In the genomic region with DNA sequence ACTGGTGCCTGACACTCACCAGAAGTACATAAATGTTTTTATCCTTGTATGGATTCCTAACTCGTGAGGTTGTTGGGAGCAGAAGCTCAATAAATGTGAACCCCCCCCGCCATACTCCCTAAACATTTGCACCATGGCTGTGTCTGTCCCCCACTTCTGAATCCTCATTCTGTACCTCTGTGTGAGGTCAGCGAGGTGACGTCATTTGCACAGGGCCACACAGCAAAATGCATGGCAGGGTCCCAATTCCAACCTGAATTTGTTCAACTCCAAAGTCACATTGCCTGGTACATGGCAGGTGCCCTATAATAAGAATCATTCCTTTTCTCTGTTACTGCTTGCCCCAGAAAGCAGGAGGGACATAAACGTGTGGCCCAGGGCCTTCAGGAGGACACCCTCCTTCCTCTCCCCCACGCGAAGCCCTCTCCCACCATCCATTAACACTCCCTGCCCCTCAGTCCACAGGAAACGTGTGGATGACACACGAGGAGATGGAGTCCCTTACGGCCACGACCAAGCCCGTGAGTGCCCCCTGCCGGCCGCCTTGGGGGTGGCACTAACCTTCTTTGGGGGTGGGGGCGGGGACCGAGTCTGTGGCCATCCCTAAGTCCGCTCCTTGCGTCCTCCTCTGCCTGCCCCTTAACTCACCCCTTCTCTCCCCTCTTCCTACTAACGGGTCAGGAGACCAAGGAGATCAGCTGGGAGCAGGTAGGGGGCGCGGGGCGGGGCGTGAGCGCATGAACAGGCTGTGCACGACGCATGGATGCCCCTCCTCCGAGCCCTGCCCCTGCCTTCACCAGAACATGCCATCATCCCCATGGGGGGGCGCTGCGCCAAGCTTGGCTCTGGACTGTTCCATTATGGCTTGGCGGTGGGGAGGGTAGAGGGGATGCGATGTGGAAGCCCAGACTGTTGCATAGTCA, we compare ENCODE assay signal across 1 cellular context.
TF ChIP-seq lines count a peak whose summit lies in the region.

No MANE protein-coding gene starts in this region.

TF ChIP-seq in K562, 482 proteins besides CTCF, POLR2A, EP300 and RAD21 (continued from another document):
- TF ChIP-seq DMBX1 (CRISPR knock-in tag; IDR thresholded peaks at IDR 0.05; ENCODE audit: borderline replicate concordance) (no peak), TAL1 (IDR thresholded peaks at IDR 0.05) (no peak), CREBBP (IDR thresholded peaks at IDR 0.05; ENCODE audit: low read depth, low read length) (no peak), LCOR (CRISPR knock-in tag; IDR thresholded peaks at IDR 0.05) (0 out of 2 replicates have a peak, but pooled peaks have one; percentile 48), ZNF140 (CRISPR knock-in tag; IDR thresholded peaks at IDR 0.05) (no peak), ZNF124 (CRISPR knock-in tag; IDR thresholded peaks at IDR 0.05) (no peak), SMAD3 (CRISPR knock-in tag; conservative IDR thresholded peaks at IDR 0.05) (no peak), HES1 (IDR thresholded peaks at IDR 0.05; ENCODE audit: low read depth) (no peak), NFIX (CRISPR knock-in tag; IDR thresholded peaks at IDR 0.05; ENCODE audit: low read depth) (no peak), HOXB6 (CRISPR knock-in tag; IDR thresholded peaks at IDR 0.05; ENCODE audit: borderline replicate concordance) (no peak), TAF15 (IDR thresholded peaks at IDR 0.05; ENCODE audit: low read depth, low read length) (no peak), ATF1 (CRISPR knock-in tag; IDR thresholded peaks at IDR 0.05) (no peak), ATF1 (tag; IDR thresholded peaks at IDR 0.05) (peak; percentile 84), ZNF311 (CRISPR knock-in tag; IDR thresholded peaks at IDR 0.05) (no peak), DIDO1 (tag; IDR thresholded peaks at IDR 0.05; ENCODE audit: low read depth) (no peak), HNRNPK (IDR thresholded peaks at IDR 0.05; ENCODE audit: low read depth, low read length, poor library complexity, severe bottlenecking) (no peak), KHSRP (IDR thresholded peaks at IDR 0.05) (no peak), KDM2B (CRISPR knock-in tag; IDR thresholded peaks at IDR 0.05) (no peak), NCOR1 (IDR thresholded peaks at IDR 0.05) (peak; percentile 58), MXD1 (CRISPR knock-in tag; IDR thresholded peaks at IDR 0.05; ENCODE audit: borderline replicate concordance, poor library complexity, severe bottlenecking) (no peak), ZNF232 (CRISPR knock-in tag; IDR thresholded peaks at IDR 0.05) (no peak), BACH1 (tag; IDR thresholded peaks at IDR 0.05) (no peak), SUPT5H (IDR thresholded peaks at IDR 0.05) (no peak), ZSCAN32 (CRISPR knock-in tag; IDR thresholded peaks at IDR 0.05) (no peak), TRIM28 (IDR thresholded peaks at IDR 0.05) (no peak), ZMIZ1 (IDR thresholded peaks at IDR 0.05; ENCODE audit: low read depth in 2 of 2, low read length in 2 of 2) (peak in 1 of 2 experiments; percentile 38; a peak in 1 of 4 replicates)
- TF ChIP-seq, protein P1, sequence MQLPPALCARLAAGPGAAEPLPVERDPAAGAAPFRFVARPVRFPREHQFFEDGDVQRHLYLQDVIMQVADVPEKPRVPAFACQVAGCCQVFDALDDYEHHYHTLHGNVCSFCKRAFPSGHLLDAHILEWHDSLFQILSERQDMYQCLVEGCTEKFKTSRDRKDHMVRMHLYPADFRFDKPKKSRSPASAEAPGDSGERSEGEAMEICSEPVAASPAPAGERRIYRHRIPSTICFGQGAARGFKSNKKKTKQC (CRISPR knock-in tag; IDR thresholded peaks at IDR 0.05), result no peak
- TF ChIP-seq, protein P2, sequence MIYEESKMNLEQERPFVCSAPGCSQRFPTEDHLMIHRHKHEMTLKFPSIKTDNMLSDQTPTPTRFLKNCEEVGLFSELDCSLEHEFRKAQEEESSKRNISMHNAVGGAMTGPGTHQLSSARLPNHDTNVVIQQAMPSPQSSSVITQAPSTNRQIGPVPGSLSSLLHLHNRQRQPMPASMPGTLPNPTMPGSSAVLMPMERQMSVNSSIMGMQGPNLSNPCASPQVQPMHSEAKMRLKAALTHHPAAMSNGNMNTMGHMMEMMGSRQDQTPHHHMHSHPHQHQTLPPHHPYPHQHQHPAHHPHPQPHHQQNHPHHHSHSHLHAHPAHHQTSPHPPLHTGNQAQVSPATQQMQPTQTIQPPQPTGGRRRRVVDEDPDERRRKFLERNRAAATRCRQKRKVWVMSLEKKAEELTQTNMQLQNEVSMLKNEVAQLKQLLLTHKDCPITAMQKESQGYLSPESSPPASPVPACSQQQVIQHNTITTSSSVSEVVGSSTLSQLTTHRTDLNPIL (CRISPR knock-in tag; IDR thresholded peaks at IDR 0.05), result no peak
